In genomic region chr22:42316988-42317387, GRCh38 we compare ENCODE assay signal across 8 cellular contexts. TPM values are rescaled to one million over a fixed set of nuclear protein-coding genes. Genes with fewer than 3 reads are reported as not detected.
DNase-seq lines count a peak whose midpoint lies in the region; ATAC-seq and TF ChIP-seq lines count a peak whose summit lies in the region.

No MANE protein-coding gene starts in this region.

- peak; percentile 89 for ATAC-seq in activated CD4-positive, alpha-beta T cell treated with anti-CD3 and anti-CD28 coated beads for 36 hours
- ATAC-seq in HG03095 (IDR thresholded peaks at IDR 0.05; ENCODE audit: unreplicated experiment): no peak
- ATAC-seq in HG02870 (IDR thresholded peaks at IDR 0.05; ENCODE audit: unreplicated experiment): no peak
- ATAC-seq in GM19463 (IDR thresholded peaks at IDR 0.05; ENCODE audit: unreplicated experiment): no peak

- no peak for TF ChIP-seq CTCF in hepatocyte (IDR thresholded peaks at IDR 0.05; ENCODE audit: poor library complexity)

- no peak overlapping the region for H3K27ac ChIP-seq in hepatocyte

- H3K9me2 ChIP-seq in hepatocyte (replicated peaks; ENCODE audit: insufficient read depth): no peaks in the 10 kb centered on the region

- intact Hi-C loops in activated CD4-positive, alpha-beta T cell treated with anti-CD3 and anti-CD28 coated beads for 36 hours (cut with DNase I, micrococcal nuclease): no loop called here
- intact Hi-C loops in activated CD4-positive, alpha-beta T cell treated with anti-CD3 and anti-CD28 coated beads, Interleukin-2, amount 10 ng/mL, durations not matched to agents 24 days and 14 days (cut with micrococcal nuclease): no loop called here

- H3K27me3 ChIP-seq in hepatocyte: no peaks in the 10 kb centered on the region

- H3K27ac Mint-ChIP-seq in activated CD4-positive, alpha-beta T cell treated with anti-CD3 and anti-CD28 coated beads for 36 hours: no peak overlapping the region
- H3K27ac Mint-ChIP-seq in activated CD4-positive, alpha-beta T cell treated with anti-CD3 and anti-CD28 coated beads, Interleukin-2, amount 10 ng/mL, durations not matched to agents 24 days and 14 days: no peak overlapping the region

- peaks cover 3% of the 10 kb centered on the region for H3K79me2 ChIP-seq in hepatocyte

- no peaks in the 10 kb centered on the region for H3K27me3 Mint-ChIP-seq in activated CD4-positive, alpha-beta T cell treated with anti-CD3 and anti-CD28 coated beads for 36 hours
- no peaks in the 10 kb centered on the region for H3K27me3 Mint-ChIP-seq in activated CD4-positive, alpha-beta T cell treated with anti-CD3 and anti-CD28 coated beads, Interleukin-2, amount 10 ng/mL, durations not matched to agents 24 days and 14 days

- no peak overlapping the region for H3K4me2 ChIP-seq in hepatocyte

- peak; percentile 75 for DNase-seq in activated CD4-positive, alpha-beta T cell treated with anti-CD3 and anti-CD28 coated beads for 36 hours
- DNase-seq in activated CD4-positive, alpha-beta T cell treated with anti-CD3 and anti-CD28 coated beads, Interleukin-2, amount 10 ng/mL, durations not matched to agents 24 days and 14 days: no peak
- peak; percentile 31 for DNase-seq in activated T-cell treated with anti-CD3 and anti-CD28 coated beads for 4 hours
- DNase-seq in hepatocyte (ENCODE audit: low spot score): peak; percentile 41
- peak; percentile 30 for DNase-seq in stimulated activated CD8-positive, alpha-beta memory T cell treated with anti-CD3 and anti-CD28 coated beads, Interleukin-7, amount 100 ng/mL, for 24 hours (ENCODE audit: low read depth)

- no peak overlapping the region for H3K4me3 ChIP-seq in hepatocyte

- no peak overlapping the region for H2AFZ ChIP-seq in hepatocyte

- no peaks in the 10 kb centered on the region for H4K20me1 ChIP-seq in hepatocyte (ENCODE audit: insufficient read depth, poor library complexity, severe bottlenecking)

- H3K9me3 Mint-ChIP-seq in activated CD4-positive, alpha-beta T cell treated with anti-CD3 and anti-CD28 coated beads for 36 hours (ENCODE audit: low read depth): no peaks in the 10 kb centered on the region
- no peaks in the 10 kb centered on the region for H3K9me3 Mint-ChIP-seq in activated CD4-positive, alpha-beta T cell treated with anti-CD3 and anti-CD28 coated beads, Interleukin-2, amount 10 ng/mL, durations not matched to agents 24 days and 14 days

- no peaks in the 10 kb centered on the region for H3K36me3 Mint-ChIP-seq in activated CD4-positive, alpha-beta T cell treated with anti-CD3 and anti-CD28 coated beads for 36 hours (ENCODE audit: low read depth)
- H3K36me3 Mint-ChIP-seq in activated CD4-positive, alpha-beta T cell treated with anti-CD3 and anti-CD28 coated beads, Interleukin-2, amount 10 ng/mL, durations not matched to agents 24 days and 14 days (ENCODE audit: low read depth): no peaks in the 10 kb centered on the region

- WGBS in hepatocyte (ENCODE audit: low lambda C conversion rate, missing lambda C conversion rate): 76% methylated on average over 11 of the region's 11 CpGs

- CTCF ChIA-PET in activated CD4-positive, alpha-beta T cell treated with anti-CD3 and anti-CD28 coated beads for 36 hours (lab: Charles Lee): interaction anchor here (0.5 kb wide), 1 partner anchor 581 kb away, joined by 3 read pairs; no protein-coding TSS in a partner anchor

- POLR2A ChIA-PET in activated CD4-positive, alpha-beta T cell treated with anti-CD3 and anti-CD28 coated beads for 36 hours (lab: Charles Lee): no interaction called here

- no peak overlapping the region for H3K4me3 Mint-ChIP-seq in activated CD4-positive, alpha-beta T cell treated with anti-CD3 and anti-CD28 coated beads for 36 hours
- no peak overlapping the region for H3K4me3 Mint-ChIP-seq in activated CD4-positive, alpha-beta T cell treated with anti-CD3 and anti-CD28 coated beads, Interleukin-2, amount 10 ng/mL, durations not matched to agents 24 days and 14 days

- peaks cover 38% of the 10 kb centered on the region for H3K4me1 Mint-ChIP-seq in activated CD4-positive, alpha-beta T cell treated with anti-CD3 and anti-CD28 coated beads for 36 hours
- H3K4me1 Mint-ChIP-seq in activated CD4-positive, alpha-beta T cell treated with anti-CD3 and anti-CD28 coated beads, Interleukin-2, amount 10 ng/mL, durations not matched to agents 24 days and 14 days: peaks cover 18% of the 10 kb centered on the region

- H3K4me1 ChIP-seq in hepatocyte (ENCODE audit: insufficient read depth): peaks cover 48% of the 10 kb centered on the region

- H3K36me3 ChIP-seq in hepatocyte (replicated peaks; ENCODE audit: insufficient read depth, low read depth): no peaks in the 10 kb centered on the region

- no peaks in the 10 kb centered on the region for H3K9me3 ChIP-seq in hepatocyte (ENCODE audit: low read depth)

RNA-seq across cellular contexts. Expression of gene TCF20, which starts 46.5 kb away (rescaled TPM):
- total RNA-seq in activated CD4-positive, alpha-beta T cell treated with anti-CD3 and anti-CD28 coated beads for 36 hours: 10 to 100 TPM; 64.1 to 68.3 TPM
- total RNA-seq in activated CD4-positive, alpha-beta T cell treated with anti-CD3 and anti-CD28 coated beads, Interleukin-2, amount 10 ng/mL, durations not matched to agents 24 days and 14 days: 83.0 and 85.4 TPM in 2 replicates
- total RNA-seq in hepatocyte: 31.1 and 34.3 TPM in 2 replicates
- polyA plus RNA-seq in hepatocyte: 5.0 and 5.9 TPM in 2 replicates
